ENCODE assay signal across 7 cellular contexts in genomic region chr9:93955356-93956182, GRCh38. TPM values are rescaled to one million over a fixed set of nuclear protein-coding genes. Genes with fewer than 3 reads are reported as not detected.
DNase-seq lines count a peak whose midpoint lies in the region; ATAC-seq, FAIRE-seq and TF ChIP-seq lines count a peak whose summit lies in the region.

No MANE protein-coding gene starts in this region.

- H3K4me1 ChIP-seq in HUES64 (ENCODE audit: insufficient read depth, low read length) = peaks cover 8% of the 10 kb centered on the region
- peaks cover 34% of the 10 kb centered on the region for H3K4me1 ChIP-seq in NT2/D1 (ENCODE audit: insufficient read depth, insufficient read length)
- peaks cover 3% of the 10 kb centered on the region for H3K4me1 ChIP-seq in endothelial cell of umbilical vein (ENCODE audit: control insufficient read depth, extremely low read depth, insufficient read depth, low read length)
- peaks cover 34% of the 10 kb centered on the region for H3K4me1 ChIP-seq in smooth muscle cell (ENCODE audit: low read depth)
- peaks cover 0 to 53% (median 4%) of the 10 kb centered on the region in 4 donors for H3K4me1 ChIP-seq in right lobe of liver

- no TSS peak for BruUV-seq in endothelial cell of umbilical vein (replicated peaks; lab: Mats Ljungman, UMichigan)

- H3K27me3 ChIP-seq in HUES64 (ENCODE audit: insufficient read depth, low read length) (peaks cover 97% of the 10 kb centered on the region), NT2/D1 (ENCODE audit: insufficient read depth, insufficient read length) (peaks cover 79% of the 10 kb centered on the region), endothelial cell of umbilical vein (ENCODE audit: control insufficient read depth in 2 of 2, insufficient read depth in 2 of 2, low read length in 2 of 2) (peaks cover 89 to 94% of the 10 kb centered on the region in 2 experiments), smooth muscle cell (ENCODE audit: low read depth) (peaks cover 96% of the 10 kb centered on the region), right lobe of liver (peaks cover 56 to 73% of the 10 kb centered on the region in 2 donors)

- POLR2A ChIA-PET in endothelial cell of umbilical vein (lab: Charles Lee) = no interaction called here

- ATAC-seq in GM19324 (IDR thresholded peaks at IDR 0.05; ENCODE audit: low FRiP score, unreplicated experiment) = no peak
- ATAC-seq in right lobe of liver = no peak
- ATAC-seq in HG02981 (IDR thresholded peaks at IDR 0.05; ENCODE audit: unreplicated experiment) = no peak

- dilution Hi-C loops in endothelial cell of umbilical vein (cut with MboI; ENCODE audit: extremely low pct_ligation_motif_present, low sequenced_read_pairs) = no loop called here

- H3K36me3 ChIP-seq in HUES64 (ENCODE audit: insufficient read depth, low read length) (no peaks in the 10 kb centered on the region), NT2/D1 (ENCODE audit: insufficient read depth, insufficient read length, low read length) (peaks cover 28% of the 10 kb centered on the region), endothelial cell of umbilical vein (ENCODE audit: control insufficient read depth in 2 of 2, extremely low read depth in 1 of 2, insufficient read depth in 2 of 2, low read length in 2 of 2) (no peaks in the 10 kb centered on the region), smooth muscle cell (ENCODE audit: low read depth) (no peaks in the 10 kb centered on the region), right lobe of liver (no peaks in the 10 kb centered on the region)

- H2AFZ ChIP-seq in endothelial cell of umbilical vein (ENCODE audit: low read depth, low read length) = no peak overlapping the region
- H2AFZ ChIP-seq in smooth muscle cell (ENCODE audit: low read depth) = no peak overlapping the region

- H3K9me3 ChIP-seq in HUES64 (ENCODE audit: insufficient read depth, low read depth, low read length) = no peaks in the 10 kb centered on the region
- H3K9me3 ChIP-seq in NT2/D1 (ENCODE audit: insufficient read depth, low read length) = no peaks in the 10 kb centered on the region
- H3K9me3 ChIP-seq in endothelial cell of umbilical vein (replicated peaks; ENCODE audit: control insufficient read depth, insufficient read depth, low read length) = no peaks in the 10 kb centered on the region
- no peaks in the 10 kb centered on the region for H3K9me3 ChIP-seq in smooth muscle cell (replicated peaks; ENCODE audit: low read depth)
- H3K9me3 ChIP-seq in right lobe of liver = no peaks in the 10 kb centered on the region

- H3K4me2 ChIP-seq in endothelial cell of umbilical vein (ENCODE audit: insufficient read depth, low read length) (no peak overlapping the region), smooth muscle cell (peak overlapping the region; percentile 86)

- no peaks in the 10 kb centered on the region for H3K79me2 ChIP-seq in endothelial cell of umbilical vein (ENCODE audit: control insufficient read depth, insufficient read depth, low read length)
- H3K79me2 ChIP-seq in smooth muscle cell (ENCODE audit: low read depth) = no peaks in the 10 kb centered on the region

- no peaks in the 10 kb centered on the region for H3F3A ChIP-seq in smooth muscle cell (ENCODE audit: low read depth)

- DNase-seq in NT2/D1 (ENCODE audit: low read depth, low spot score) (no peak), endothelial cell of umbilical vein (ENCODE audit: low read depth, low spot score) (no peak), smooth muscle cell (lab: John Stamatoyannopoulos, UW; ENCODE audit: unreplicated experiment) (no peak), right lobe of liver (no peak)

- H3K4me3 ChIP-seq in HUES64 (ENCODE audit: low read length) = peak overlapping the region; percentile 52
- H3K4me3 ChIP-seq in NT2/D1 (ENCODE audit: insufficient read length, low read depth) = peak overlapping the region; percentile 57
- H3K4me3 ChIP-seq in endothelial cell of umbilical vein (replicated peaks in 1 of 3; ENCODE audit: insufficient read depth in 1 of 3, low read depth in 1 of 3, low read length in 3 of 3) = no peak overlapping the region
- peak overlapping the region; percentile 46 for H3K4me3 ChIP-seq in smooth muscle cell
- no peak overlapping the region for H3K4me3 ChIP-seq in right lobe of liver

- intact Hi-C loops in endothelial cell of umbilical vein (cut with micrococcal nuclease) = no loop called here
- intact Hi-C loops in right lobe of liver (cut with DNase I) = no loop called here

- H3K27ac ChIP-seq in HUES64 (ENCODE audit: low read depth, low read length) (no peak overlapping the region), endothelial cell of umbilical vein (ENCODE audit: insufficient read depth, low read depth, low read length) (no peak overlapping the region), smooth muscle cell (ENCODE audit: low read depth) (no peak overlapping the region), right lobe of liver (no peak overlapping the region)

- FAIRE-seq in endothelial cell of umbilical vein (lab: Jason Lieb, UNC) = no peak

- TF ChIP-seq CTCF in endothelial cell of umbilical vein (IDR thresholded peaks at IDR 0.05; ENCODE audit: extremely low read depth in 1 of 2, insufficient read depth in 1 of 2, low read depth in 1 of 2, low read length in 2 of 2) (no peak), smooth muscle cell (IDR thresholded peaks at IDR 0.05; ENCODE audit: borderline replicate concordance, insufficient read depth, poor library complexity, severe bottlenecking) (no peak), right lobe of liver (IDR thresholded peaks at IDR 0.05) (no peak)

- TF ChIP-seq POLR2A in endothelial cell of umbilical vein (IDR thresholded peaks at IDR 0.05; ENCODE audit: low read depth, low read length) = no peak
- TF ChIP-seq POLR2A in right lobe of liver (IDR thresholded peaks at IDR 0.05) = no peak

- 2% methylated on average over 57 of the region's 57 CpGs for WGBS in HUES64
- WGBS in smooth muscle cell (ENCODE audit: low lambda C conversion rate) = 4% methylated on average over 39 of the region's 57 CpGs
- WGBS in right lobe of liver (ENCODE audit: insufficient coverage, low coverage, low lambda C conversion rate, missing lambda C conversion rate) = 3% methylated on average over 23 of the region's 57 CpGs

- H3K9ac ChIP-seq in HUES64 (ENCODE audit: low read depth, low read length) = no peak overlapping the region
- H3K9ac ChIP-seq in NT2/D1 (ENCODE audit: insufficient read length, low read depth) = peak overlapping the region; percentile 63
- H3K9ac ChIP-seq in endothelial cell of umbilical vein (replicated peaks; ENCODE audit: extremely low read depth, insufficient read depth, low read length) = no peak overlapping the region
- H3K9ac ChIP-seq in smooth muscle cell (ENCODE audit: low read depth) = no peak overlapping the region

- no peaks in the 10 kb centered on the region for H3K9me1 ChIP-seq in endothelial cell of umbilical vein (replicated peaks; ENCODE audit: control insufficient read depth, extremely low read depth, insufficient read depth, low read length)

- CTCF ChIA-PET in endothelial cell of umbilical vein (lab: Charles Lee) = no interaction called here

- H4K20me1 ChIP-seq in endothelial cell of umbilical vein (replicated peaks; ENCODE audit: control insufficient read depth, extremely low read depth, insufficient read depth, low read length) (no peaks in the 10 kb centered on the region), smooth muscle cell (ENCODE audit: low read depth) (peaks cover 3% of the 10 kb centered on the region)

TF ChIP-seq in endothelial cell of umbilical vein, 7 proteins besides CTCF, POLR2A, EP300 and RAD21:
- TF ChIP-seq EZH2 (IDR thresholded peaks at IDR 0.05; ENCODE audit: borderline replicate concordance, low read depth, low read length, severe bottlenecking) (peak; percentile 94), MYC (IDR thresholded peaks at IDR 0.05; ENCODE audit: low read depth, low read length) (no peak)

RNA-seq across cellular contexts. Expression of gene BARX1, which starts 0.4 kb away (rescaled TPM):
- polyA plus RNA-seq in HUES64 (2013, experiment 1 of 2) = 0.95 TPM
- polyA plus RNA-seq in HUES64 (2013, experiment 2 of 2) = 1.9 TPM
- not detected in 2 replicates for total RNA-seq in endothelial cell of umbilical vein
- not detected in 2 replicates for polyA plus RNA-seq in endothelial cell of umbilical vein
- not detected in 2 replicates for polyA plus RNA-seq in endothelial cell of umbilical vein (2011; cell fraction: cytosol; rRNA removed)
- not detected in 2 replicates for polyA plus RNA-seq in endothelial cell of umbilical vein (2011; cell fraction: nucleus; rRNA removed)
- not detected in 2 replicates for polyA plus RNA-seq in endothelial cell of umbilical vein (2012)
- polyA minus RNA-seq in endothelial cell of umbilical vein = not detected in 2 replicates
- polyA minus RNA-seq in endothelial cell of umbilical vein (2011; cell fraction: cytosol; rRNA and poly(A)+ RNA removed) = 2.7 TPM
- polyA minus RNA-seq in endothelial cell of umbilical vein (2011; cell fraction: nucleus; rRNA and poly(A)+ RNA removed) = not detected in 2 replicates
- 3.2 and 6.1 TPM in 2 replicates for total RNA-seq in smooth muscle cell
- polyA plus RNA-seq in smooth muscle cell = 6.1 and 11.5 TPM in 2 replicates
- total RNA-seq in right lobe of liver = not detected

Comparison
In these comparisons a context has a peak if more than half of its experiments do, and no peak if none do; other contexts are left out.
1. H3K4me3 ChIP-seq: peak in HUES64 (single experiment), NT2/D1 (single experiment) and smooth muscle cell (single experiment); none in endothelial cell of umbilical vein (0 of 3) and right lobe of liver (0 of 3).